In the genomic region with DNA sequence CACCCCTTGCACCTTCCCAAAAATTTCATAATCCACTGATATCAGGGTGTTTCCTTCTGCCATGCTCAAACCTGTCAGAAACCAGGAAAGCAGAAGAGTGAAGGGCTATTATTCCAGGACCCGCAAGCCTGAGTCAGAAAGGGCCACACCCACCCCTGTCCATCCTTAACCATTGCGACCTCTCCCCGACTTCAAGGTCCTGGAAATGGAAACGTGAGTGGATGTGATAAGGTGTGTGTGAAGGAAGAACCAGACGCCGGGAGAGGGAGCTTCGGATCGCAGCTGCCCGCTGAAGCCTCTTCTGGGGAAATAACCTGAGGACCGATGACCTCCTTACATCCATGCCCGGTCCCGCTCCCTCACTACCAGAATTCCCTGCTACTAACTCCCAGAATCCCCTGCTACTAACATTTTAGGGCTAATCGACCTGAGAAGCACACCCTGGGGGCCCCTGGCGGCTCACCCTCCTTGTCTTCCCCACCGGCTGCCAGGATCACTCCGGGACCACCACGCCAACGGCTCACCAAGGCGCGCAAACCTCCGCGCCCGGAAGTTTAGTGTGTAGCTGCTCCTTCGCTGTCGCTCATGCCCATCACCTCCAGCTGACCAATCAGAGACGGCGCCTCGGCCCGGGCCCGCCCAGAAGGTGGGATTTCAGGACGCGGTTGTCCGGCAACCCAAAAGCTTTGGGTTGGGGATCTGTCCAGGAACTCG, we compare ENCODE assay signal across 8 cellular contexts. TPM values are rescaled to one million over a fixed set of nuclear protein-coding genes. Genes with fewer than 3 reads are reported as not detected.
DNase-seq lines count a peak whose midpoint lies in the region; ATAC-seq, FAIRE-seq and TF ChIP-seq lines count a peak whose summit lies in the region.

TSS of gene ACYP1 (minus strand) at position 534 of the 714 bp plus-strand sequence. CDS start at position 63, 471 bp downstream.

- H4K8ac ChIP-seq in trophoblast cell (ENCODE audit: low read depth, low read length), result peak within 1 kb of the TSS; percentile 73

- peak; percentile 74 for DNase-seq in GM12891 (ENCODE audit: insufficient read length, low spot score)
- peak; percentile 81 for DNase-seq in NCI-H1417 treated with DMSO at 0.1 percent for 48 hours (lab: John Stamatoyannopoulos, UW)
- peak; percentile 64 to 90 for DNase-seq in SW 1271 (lab: John Stamatoyannopoulos, UW)
- DNase-seq in activated naive CD8-positive, alpha-beta T cell treated with anti-CD3 and anti-CD28 coated beads, Interleukin-2, amount 50 U/mL, for 16 hours (ENCODE audit: low read depth, low spot score), result peak; percentile 86
- DNase-seq in Right ventricle myocardium inferior (ENCODE audit: missing footprints), result peak; percentile 94
- peak; percentile 87 to 92 for DNase-seq in trophoblast cell
- peak; percentile 96 for DNase-seq in transverse colon

- H3K4me1 ChIP-seq in trophoblast cell (ENCODE audit: control insufficient read depth in 1 of 2, insufficient read depth in 2 of 2, low read length in 2 of 2), result peaks cover 0 to 7% of the 10 kb centered on the region in 2 experiments
- peaks cover 6 to 30% (median 18%) of the 10 kb centered on the region in 4 donors for H3K4me1 ChIP-seq in transverse colon

- H3K27me3 ChIP-seq in trophoblast cell (ENCODE audit: insufficient read depth, low read length) (no peaks in the 10 kb centered on the region), transverse colon (no peaks in the 10 kb centered on the region)

- in situ Hi-C loops in transverse colon (cut with MboI; ENCODE audit: low pct_ligation_motif_present in 1 of 4, low pct_unique_long_range_greater_than_20kb in 1 of 4, low sequenced_read_pairs in 3 of 4), result no loop called here

- H3K14ac ChIP-seq in trophoblast cell (ENCODE audit: low read length), result peak within 1 kb of the TSS; percentile 29

- no peak within 1 kb of the TSS for H4K91ac ChIP-seq in trophoblast cell (ENCODE audit: low read depth, low read length)

- peak in 1 of 5 experiments; percentile 8 for TF ChIP-seq CTCF in transverse colon (IDR thresholded peaks at IDR 0.05)

- H3K4ac ChIP-seq in trophoblast cell (ENCODE audit: low read depth, low read length), result no peak within 1 kb of the TSS

- H2BK120ac ChIP-seq in trophoblast cell (ENCODE audit: insufficient read depth, low read length, poor library complexity), result no peak within 1 kb of the TSS

- H3K9me3 ChIP-seq in trophoblast cell (ENCODE audit: insufficient read depth, low read depth, low read length), result no peaks in the 10 kb centered on the region
- no peaks in the 10 kb centered on the region for H3K9me3 ChIP-seq in transverse colon

- ATAC-seq in HG02798 (IDR thresholded peaks at IDR 0.05; ENCODE audit: poor library complexity, unreplicated experiment) (peak; percentile 98), Right ventricle myocardium inferior (peak; percentile 94)

- H2BK5ac ChIP-seq in trophoblast cell (ENCODE audit: low read depth, low read length, poor library complexity), result peak within 1 kb of the TSS; percentile 29

- TF ChIP-seq EP300 in transverse colon (IDR thresholded peaks at IDR 0.05; ENCODE audit: low read depth), result no peak

- peak within 1 kb of the TSS; percentile 65 for H2AFZ ChIP-seq in trophoblast cell (ENCODE audit: insufficient read depth, low read length, poor library complexity)

- WGBS in trophoblast cell (ENCODE audit: extremely low coverage, insufficient coverage, insufficient read length), result no CpG with 5 or more reads among the region's 34 CpGs
- WGBS in transverse colon (ENCODE audit: low coverage in 1 of 2), 2 donors, result 0 to 1% methylated on average over 10 to 34 of the region's 34 CpGs

- H4K12ac ChIP-seq in trophoblast cell (ENCODE audit: low read depth, low read length), result peak within 1 kb of the TSS; percentile 27

- no peak; the same call in 1 of the 2 replicates for TF ChIP-seq POLR2A in GM12891 (IDR thresholded peaks at IDR 0.05; ENCODE audit: low read depth, low read length)
- TF ChIP-seq POLR2A in transverse colon (IDR thresholded peaks at IDR 0.05), result peak; percentile 57

- FAIRE-seq in GM12891 (lab: Jason Lieb, UNC), result peak; percentile 91

- peak within 1 kb of the TSS; percentile 82 for H3K4me2 ChIP-seq in trophoblast cell (ENCODE audit: low read length)

- peak within 1 kb of the TSS; percentile 42 for H3K18ac ChIP-seq in trophoblast cell (ENCODE audit: low read length)

- H2BK12ac ChIP-seq in trophoblast cell (ENCODE audit: low read length), result no peak within 1 kb of the TSS

- H3K79me1 ChIP-seq in trophoblast cell (ENCODE audit: low read length), result peaks cover 6% of the 10 kb centered on the region

- H3K27ac ChIP-seq in trophoblast cell (ENCODE audit: low read depth, low read length) (peak within 1 kb of the TSS; percentile 12), transverse colon (peak within 1 kb of the TSS; percentile 79 to 89 (median 86))

- intact Hi-C loops in Right ventricle myocardium inferior (cut with DNase I) (no loop called here), transverse colon (cut with DNase I; ENCODE audit: low total_unique reads) (no loop called here)

- H3K79me2 ChIP-seq in trophoblast cell (ENCODE audit: control insufficient read depth, insufficient read depth, low read length, poor library complexity), result peaks cover 2% of the 10 kb centered on the region

- peak within 1 kb of the TSS; percentile 79 for H3K4me3 ChIP-seq in trophoblast cell (ENCODE audit: low read depth, low read length)
- peak within 1 kb of the TSS; percentile 74 to 96 (median 85) for H3K4me3 ChIP-seq in transverse colon

- H3K36me3 ChIP-seq in trophoblast cell (ENCODE audit: control insufficient read depth in 1 of 2, insufficient read depth in 2 of 2, low read length in 2 of 2), result no peaks in the 10 kb centered on the region
- no peaks in the 10 kb centered on the region for H3K36me3 ChIP-seq in transverse colon

- H3K9ac ChIP-seq in trophoblast cell (ENCODE audit: low read length), result peak within 1 kb of the TSS; percentile 71

- no peak within 1 kb of the TSS for H3K23ac ChIP-seq in trophoblast cell (ENCODE audit: low read length)

- no peak within 1 kb of the TSS for H2AK5ac ChIP-seq in trophoblast cell (ENCODE audit: low read length)

TF ChIP-seq in GM12891, 5 proteins besides CTCF, POLR2A, EP300 and RAD21:
- 0 out of 2 replicates have a peak, but pooled peaks have one; percentile 38 for TF ChIP-seq POLR2AphosphoS5 (IDR thresholded peaks at IDR 0.05; ENCODE audit: low read depth, low read length)
- TF ChIP-seq POU2F2 (IDR thresholded peaks at IDR 0.05; ENCODE audit: low read depth, low read length), result no peak
- no peak for TF ChIP-seq SPI1 (IDR thresholded peaks at IDR 0.05; ENCODE audit: low read depth, low read length)
- 0 out of 2 replicates have a peak, but pooled peaks have one; percentile 9 for TF ChIP-seq TAF1 (IDR thresholded peaks at IDR 0.05; ENCODE audit: low read depth, low read length)

RNA-seq across cellular contexts. Expression of gene ACYP1, which starts in this region (rescaled TPM):
- polyA plus RNA-seq in GM12891 (2012; ENCODE audit: low read depth, missing spikeins), result 20.7 TPM
- total RNA-seq in Right ventricle myocardium inferior (11.7 TPM), transverse colon (10 to 100 TPM in 3 of 4 donors, 1 to 10 TPM in 1; 6.6 to 36.0 (median 23.2) TPM)
- 26.8 and 30.1 TPM in 2 replicates for polyA plus RNA-seq in trophoblast cell (2013)

Comparison
In these comparisons a context has a peak if more than half of its experiments do, and no peak if none do; other contexts are left out.
1. Peak in every context shown above with its lines: DNase-seq, ATAC-seq, H3K4me3 ChIP-seq and H3K27ac ChIP-seq.